ENCODE assay signal across 29 cellular contexts in genomic region chr5:172763120-172763464, GRCh38.
"Had no signal": no experiment of that assay in that cellular context is flagged by ENCODE, and none has a peak within 500 bp of the region (broad histone marks: within the 10 kb centered on the region; RNA-seq: fewer than 3 reads in every experiment).

No MANE protein-coding gene starts in this region.

- H3K27ac Mint-ChIP-seq: activated CD8-positive, alpha-beta memory T cell treated with anti-CD3 and anti-CD28 coated beads, Interleukin-2, amount 10 ng/mL, durations not matched to agents 7 days and 5 days; activated CD8-positive, alpha-beta T cell treated with anti-CD3 and anti-CD28 coated beads for 36 hours; activated naive CD8-positive, alpha-beta T cell; WTC11 had no signal

- H3K36me3 ChIP-seq: uterus had no signal

- H3K27ac ChIP-seq: colonic mucosa, pancreas, testis had no signal

- H3K27me3 ChIP-seq: body of pancreas, colonic mucosa, dorsolateral prefrontal cortex, gastrocnemius medialis, pancreas, right atrium auricular region, testis, transverse colon, uterus had no signal

- DNase-seq: activated CD4-positive, alpha-beta T cell treated with anti-CD3 and anti-CD28 coated beads, Interleukin-2, amount 50 U/mL, for 1 hour; activated CD8-positive, alpha-beta memory T cell treated with anti-CD3 and anti-CD28 coated beads, Interleukin-2, amount 10 ng/mL, durations not matched to agents 7 days and 5 days; activated CD8-positive, alpha-beta T cell treated with anti-CD3 and anti-CD28 coated beads for 36 hours; activated effector memory CD4-positive, alpha-beta T cell treated with Interleukin-2 at 50 U/mL for 16 hours; activated naive CD4-positive, alpha-beta T cell treated with Interleukin-2 at 50 U/mL for 16 hours; aorta; body of pancreas; colonic mucosa; dorsolateral prefrontal cortex; effector memory CD8-positive, alpha-beta T cell; erythroblast; gastrocnemius medialis; glutamatergic neuron; islet precursor cell; left ventricle myocardium inferior; nucleus accumbens; stimulated activated CD4-positive, alpha-beta T cell treated with anti-CD3 and anti-CD28 coated beads, Interleukin-12 subunit alpha, Interleukin-12 subunit beta, amount 100 ng/mL, for 4 hours; stimulated activated CD4-positive, alpha-beta T cell treated with anti-CD3 and anti-CD28 coated beads, Interleukin-4, amount 100 ng/mL, for 1 hour; stimulated activated naive CD8-positive, alpha-beta T cell treated with anti-CD3 and anti-CD28 coated beads, Interleukin-15, Interleukin-2, amounts not matched to agents 100 U/mL and 50 U/mL, for 24 hours; T-helper 2 cell; testis; transverse colon; uterus had no signal

- H3K4me1 ChIP-seq: uterus had no signal

- ATAC-seq: activated CD8-positive, alpha-beta memory T cell treated with anti-CD3 and anti-CD28 coated beads, Interleukin-2, amount 10 ng/mL, durations not matched to agents 7 days and 5 days; activated CD8-positive, alpha-beta T cell treated with anti-CD3 and anti-CD28 coated beads for 36 hours; body of pancreas; effector memory CD8-positive, alpha-beta T cell; gastrocnemius medialis; pancreas; stimulated activated naive CD8-positive, alpha-beta T cell treated with anti-CD3 and anti-CD28 coated beads, Interleukin-15, Interleukin-2, amounts not matched to agents 100 U/mL and 50 U/mL, for 24 hours; WTC11 had no signal

- H3K9me3 Mint-ChIP-seq: activated CD8-positive, alpha-beta T cell treated with anti-CD3 and anti-CD28 coated beads for 36 hours; effector memory CD8-positive, alpha-beta T cell; WTC11 had no signal

- H3K4me3 Mint-ChIP-seq: activated CD8-positive, alpha-beta memory T cell treated with anti-CD3 and anti-CD28 coated beads, Interleukin-2, amount 10 ng/mL, durations not matched to agents 7 days and 5 days; activated CD8-positive, alpha-beta T cell treated with anti-CD3 and anti-CD28 coated beads for 36 hours; activated naive CD8-positive, alpha-beta T cell; effector memory CD8-positive, alpha-beta T cell; mesothelial cell of epicardium; WTC11 had no signal

- H3K9me3 ChIP-seq: body of pancreas, colonic mucosa, gastrocnemius medialis, pancreas, testis, transverse colon, uterus had no signal

- H3K4me3 ChIP-seq: body of pancreas, colonic mucosa, dorsolateral prefrontal cortex, gastrocnemius medialis, left ventricle myocardium inferior, lung, pancreas, right atrium auricular region, transverse colon, uterus had no signal

- H3K27me3 Mint-ChIP-seq: activated CD8-positive, alpha-beta T cell treated with anti-CD3 and anti-CD28 coated beads for 36 hours; activated naive CD8-positive, alpha-beta T cell had no signal
